In the genomic region with DNA sequence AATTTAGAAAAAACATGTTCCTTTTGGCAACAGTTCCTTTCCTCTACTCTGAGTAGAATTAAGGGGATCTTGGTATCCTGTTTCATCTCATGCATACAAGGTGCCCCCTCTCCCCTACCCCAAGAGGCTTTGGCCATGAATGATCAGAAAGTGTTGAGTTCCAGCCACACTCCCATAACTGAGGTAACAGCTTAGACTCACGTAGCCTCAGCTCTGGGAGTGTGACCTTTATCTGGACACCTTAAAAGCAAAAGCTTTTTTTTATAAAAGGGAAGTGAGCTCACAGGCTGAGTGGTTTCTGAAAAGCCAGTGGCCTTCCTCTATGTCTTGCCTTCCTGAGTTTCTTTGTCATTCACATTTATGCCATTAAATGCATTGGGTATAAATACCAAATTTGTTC, we compare ENCODE assay signal across 10 cellular contexts. TPM values are rescaled to one million over a fixed set of nuclear protein-coding genes. Genes with fewer than 3 reads are reported as not detected.
DNase-seq lines count a peak whose midpoint lies in the region; ATAC-seq and TF ChIP-seq lines count a peak whose summit lies in the region.
"Had no signal": no experiment of that assay in that cellular context is flagged by ENCODE, and none has a peak within 500 bp of the region (broad histone marks: within the 10 kb centered on the region; RNA-seq: fewer than 3 reads in every experiment).

No MANE protein-coding gene starts in this region.

- H3K9me3 Mint-ChIP-seq in activated CD4-positive, alpha-beta T cell treated with anti-CD3 and anti-CD28 coated beads, Interleukin-2, amount 10 ng/mL, durations not matched to agents 24 days and 14 days, result no peaks in the 10 kb centered on the region
- H3K9me3 Mint-ChIP-seq in naive thymus-derived CD8-positive, alpha-beta T cell, result no peaks in the 10 kb centered on the region

- CTCF ChIA-PET in RWPE1 (lab: Yijun Ruan, JAX), result no interaction called here

- no peaks in the 10 kb centered on the region for H3K27me3 Mint-ChIP-seq in activated CD4-positive, alpha-beta T cell treated with anti-CD3 and anti-CD28 coated beads, Interleukin-2, amount 10 ng/mL, durations not matched to agents 24 days and 14 days
- no peaks in the 10 kb centered on the region for H3K27me3 Mint-ChIP-seq in naive thymus-derived CD8-positive, alpha-beta T cell

- peak; percentile 75 for ATAC-seq in HG02884 (IDR thresholded peaks at IDR 0.05; ENCODE audit: unreplicated experiment)
- peak; percentile 19 to 44 for ATAC-seq in naive thymus-derived CD8-positive, alpha-beta T cell

- peaks cover 26% of the 10 kb centered on the region for H3K36me3 Mint-ChIP-seq in activated CD4-positive, alpha-beta T cell treated with anti-CD3 and anti-CD28 coated beads, Interleukin-2, amount 10 ng/mL, durations not matched to agents 24 days and 14 days (ENCODE audit: low read depth)
- peaks cover 0 to 9% (median 6%) of the 10 kb centered on the region in 3 donors for H3K36me3 Mint-ChIP-seq in naive thymus-derived CD8-positive, alpha-beta T cell

- POLR2A ChIA-PET in naive thymus-derived CD8-positive, alpha-beta T cell (lab: Charles Lee), result interaction anchor here (1.0 to 3.9 kb wide), 4 partner anchors 20 to 60 kb away, joined by 3 to 17 read pairs (median 4); partner anchors contain the start of gene MED7
- POLR2A ChIA-PET in RWPE1 (lab: Yijun Ruan, JAX; ENCODE audit: low non-redundant PET), result no interaction called here

- H3K4me1 Mint-ChIP-seq in activated CD4-positive, alpha-beta T cell treated with anti-CD3 and anti-CD28 coated beads, Interleukin-2, amount 10 ng/mL, durations not matched to agents 24 days and 14 days, result peaks cover 54% of the 10 kb centered on the region
- H3K4me1 Mint-ChIP-seq in naive thymus-derived CD8-positive, alpha-beta T cell, result peaks cover 16 to 53% (median 38%) of the 10 kb centered on the region in 4 donors

- peak overlapping the region; percentile 98 for H3K27ac Mint-ChIP-seq in activated CD4-positive, alpha-beta T cell treated with anti-CD3 and anti-CD28 coated beads, Interleukin-2, amount 10 ng/mL, durations not matched to agents 24 days and 14 days
- peak overlapping the region; percentile 78 to 96 (median 92) for H3K27ac Mint-ChIP-seq in naive thymus-derived CD8-positive, alpha-beta T cell

- peak overlapping the region; percentile 97 for H3K4me3 Mint-ChIP-seq in activated CD4-positive, alpha-beta T cell treated with anti-CD3 and anti-CD28 coated beads, Interleukin-2, amount 10 ng/mL, durations not matched to agents 24 days and 14 days
- peak overlapping the region; percentile 68 to 89 (median 84) for H3K4me3 Mint-ChIP-seq in naive thymus-derived CD8-positive, alpha-beta T cell

- intact Hi-C loops in activated CD4-positive, alpha-beta T cell treated with anti-CD3 and anti-CD28 coated beads, Interleukin-2, amount 10 ng/mL, durations not matched to agents 24 days and 14 days (cut with micrococcal nuclease), result loop anchor here (1.0 to 10.0 kb wide), 8 partner anchors 9 to 1325 kb away; partner anchors contain the start of gene ITK
- intact Hi-C loops in posterior vena cava (cut with DNase I), result no loop called here

- peak; percentile 84 for DNase-seq in activated CD4-positive, alpha-beta T cell treated with anti-CD3 and anti-CD28 coated beads, Interleukin-2, amount 10 ng/mL, durations not matched to agents 24 days and 14 days
- DNase-seq in activated CD4-positive, alpha-beta T cell treated with anti-CD3 and anti-CD28 coated beads for 1 hour, result no peak
- DNase-seq in naive thymus-derived CD8-positive, alpha-beta T cell, result peak in 4 of 10 donors; percentile 2 to 34 (median 26)
- DNase-seq in posterior vena cava (ENCODE audit: low spot score) (no peak), RWPE1 (ENCODE audit: low spot score) (no peak), putamen (ENCODE audit: low spot score) (no peak)

- no peak overlapping the region for H3K27ac ChIP-seq in RWPE1
- H3K27ac ChIP-seq: SK-N-MC had no signal

- TF ChIP-seq CTCF in RWPE1 (conservative IDR thresholded peaks at IDR 0.05; ENCODE audit: low read depth), result no peak

- TF ChIP-seq POLR2A in Raji (IDR thresholded peaks at IDR 0.05; ENCODE audit: insufficient read depth, low read depth, low read length), result peak; percentile 47; the same call in 1 of the 2 replicates

RNA-seq across cellular contexts. Expression of gene HAVCR2, which starts 0.9 kb away (rescaled TPM):
- total RNA-seq in activated CD4-positive, alpha-beta T cell treated with anti-CD3 and anti-CD28 coated beads, Interleukin-2, amount 10 ng/mL, durations not matched to agents 24 days and 14 days, result 70.0 and 73.1 TPM in 2 replicates
- 1 to 10 TPM; 5.4 to 8.1 TPM for total RNA-seq in naive thymus-derived CD8-positive, alpha-beta T cell
- polyA plus RNA-seq in naive thymus-derived CD8-positive, alpha-beta T cell, result 1 to 10 TPM; 4.4 to 8.9 (median 5.4) TPM
- 10 to 100 TPM in 1 of 2 donors, 1 to 10 TPM in 1; 8.4 to 16.1 TPM for total RNA-seq in posterior vena cava
- polyA plus RNA-seq: AG04450 had no signal

RNA-seq across cellular contexts. Expression of gene MED7, which starts 32.9 kb away (rescaled TPM):
- total RNA-seq in activated CD4-positive, alpha-beta T cell treated with anti-CD3 and anti-CD28 coated beads, Interleukin-2, amount 10 ng/mL, durations not matched to agents 24 days and 14 days, result 13.2 and 14.6 TPM in 2 replicates
- total RNA-seq in naive thymus-derived CD8-positive, alpha-beta T cell, result 10 to 100 TPM; 18.2 to 18.7 TPM
- 10 to 100 TPM; 12.0 to 18.2 (median 15.0) TPM for polyA plus RNA-seq in naive thymus-derived CD8-positive, alpha-beta T cell
- 10 to 100 TPM; 10.5 to 14.2 TPM for total RNA-seq in posterior vena cava

RNA-seq across cellular contexts. Expression of gene HAVCR1, which starts 50.8 kb away (rescaled TPM):
- total RNA-seq in activated CD4-positive, alpha-beta T cell treated with anti-CD3 and anti-CD28 coated beads, Interleukin-2, amount 10 ng/mL, durations not matched to agents 24 days and 14 days, result 1.6 and 2.2 TPM in 2 replicates
- total RNA-seq in naive thymus-derived CD8-positive, alpha-beta T cell, result 10 to 100 TPM; 26.5 to 30.2 TPM
- polyA plus RNA-seq in naive thymus-derived CD8-positive, alpha-beta T cell, result 1 to 10 TPM; 2.3 to 4.7 (median 4.6) TPM
- total RNA-seq in posterior vena cava, result under 1 TPM in 1 of 2 donors, not detected in 1; 0.19 TPM

RNA-seq across cellular contexts. Expression of gene GARIN3, which starts 56.3 kb away (rescaled TPM):
- total RNA-seq in activated CD4-positive, alpha-beta T cell treated with anti-CD3 and anti-CD28 coated beads, Interleukin-2, amount 10 ng/mL, durations not matched to agents 24 days and 14 days, result 0.19 and 0.36 TPM in 2 replicates
- not detected for total RNA-seq in naive thymus-derived CD8-positive, alpha-beta T cell
- not detected for polyA plus RNA-seq in naive thymus-derived CD8-positive, alpha-beta T cell
- total RNA-seq in posterior vena cava, result not detected
- polyA plus RNA-seq: AG04450 had no signal
